In the genomic region with DNA sequence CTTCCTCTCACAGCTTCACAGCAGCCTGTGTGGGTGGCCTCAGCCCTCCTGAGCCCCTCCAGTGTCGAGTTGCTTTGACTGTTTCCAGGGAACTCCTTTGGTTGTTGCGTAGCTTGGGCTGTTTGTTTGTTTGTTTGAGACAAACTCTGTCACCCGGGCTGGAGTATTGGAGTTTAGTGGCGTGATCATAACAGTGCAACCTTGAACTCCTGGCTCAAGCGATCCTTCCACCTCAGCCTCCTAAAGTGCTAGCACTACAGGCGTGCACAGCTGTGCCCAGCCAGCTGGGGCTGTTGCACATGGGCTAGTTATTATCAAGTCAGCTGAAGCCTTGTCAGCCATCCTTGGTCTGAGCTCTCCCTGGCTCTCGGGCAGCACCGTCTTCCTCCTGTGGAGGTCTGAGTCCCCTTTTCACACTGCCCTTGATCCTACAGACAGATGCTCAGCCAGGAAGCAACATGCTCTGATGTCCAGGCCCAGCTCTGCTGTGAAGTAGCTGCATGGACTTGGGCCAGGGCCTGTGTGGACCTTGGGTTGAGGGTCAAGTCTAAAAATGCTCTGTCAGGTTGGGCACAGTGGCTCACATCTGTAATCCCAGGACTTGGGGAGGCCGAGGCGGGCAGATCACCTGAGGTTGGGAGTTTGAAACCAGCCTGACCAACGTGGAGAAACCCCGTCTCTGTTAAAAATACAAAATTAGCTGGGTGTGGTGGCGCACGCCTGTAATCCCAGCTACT, we compare ENCODE assay signal across 17 cellular contexts. TPM values are rescaled to one million over a fixed set of nuclear protein-coding genes. Genes with fewer than 3 reads are reported as not detected.
DNase-seq lines count a peak whose midpoint lies in the region; ATAC-seq, FAIRE-seq and TF ChIP-seq lines count a peak whose summit lies in the region.
"Had no signal": no experiment of that assay in that cellular context is flagged by ENCODE, and none has a peak within 500 bp of the region (broad histone marks: within the 10 kb centered on the region; RNA-seq: fewer than 3 reads in every experiment).

No MANE protein-coding gene starts in this region.

- peak overlapping the region; percentile 96 for H3K27ac Mint-ChIP-seq in nephron progenitor cell
- H3K27ac Mint-ChIP-seq: activated T-cell treated with anti-CD3 and anti-CD28 coated beads, Interleukin-2, amount 50 U/mL, for 72 hours had no signal

- no peak overlapping the region for H2AFZ ChIP-seq in H1 (ENCODE audit: low read length)

- peak overlapping the region; percentile 62; the same call in 1 of the 2 replicates for H4K8ac ChIP-seq in H1 (ENCODE audit: extremely low read depth, insufficient read depth, low read length)

- peak overlapping the region in 7 of 11 experiments; percentile 17 to 99 (median 96); a peak in 8 of 22 replicates for H3K9ac ChIP-seq in BLaER1 treated with 17β-estradiol and CSF1 and Interleukin-3, amounts not matched to agents 10 nM and 100 nM
- H3K9ac ChIP-seq in HUES64 (ENCODE audit: low read depth, low read length) (peak overlapping the region; percentile 22; the same call in 1 of the 2 replicates), H1 (replicated peaks in 1 of 4; ENCODE audit: extremely low read depth in 1 of 4, low read depth in 3 of 4, low read length in 3 of 4) (no peak overlapping the region)

- H3K27me3 ChIP-seq in BLaER1 treated with 17β-estradiol and CSF1 and Interleukin-3, amounts not matched to agents 10 nM and 100 nM = no peaks in the 10 kb centered on the region
- H3K27me3 ChIP-seq in HUES64 (ENCODE audit: insufficient read depth, low read length) = no peaks in the 10 kb centered on the region
- H3K27me3 ChIP-seq in H1 (replicated peaks in 1 of 4; ENCODE audit: control insufficient read depth in 3 of 4, extremely low read depth in 1 of 4, insufficient read depth in 3 of 4, low read length in 3 of 4) = no peaks in the 10 kb centered on the region
- H3K27me3 ChIP-seq: colonic mucosa had no signal

- no peak overlapping the region for H2AK5ac ChIP-seq in H1 (ENCODE audit: low read depth, low read length)

- no peak overlapping the region for H2BK20ac ChIP-seq in H1 (ENCODE audit: low read length)

- no peak for DNase-seq in H1 (ENCODE audit: low read depth in 1 of 2, low spot score in 2 of 2)
- no peak for DNase-seq in nephron progenitor cell
- DNase-seq in NCI-H526 (lab: John Stamatoyannopoulos, UW) = no peak
- no peak for DNase-seq in NCI-H1436 (lab: John Stamatoyannopoulos, UW)
- DNase-seq: activated T-cell treated with anti-CD3 and anti-CD28 coated beads, Interleukin-2, amount 50 U/mL, for 72 hours; AML-193; amygdala; colonic mucosa; erythroblast; mucosa of descending colon; NCI-H146; posterior cingulate gyrus had no signal

- H2BK120ac ChIP-seq in H1 (replicated peaks; ENCODE audit: low read depth, low read length) = no peak overlapping the region

- H3K23me2 ChIP-seq in H1 (ENCODE audit: low read depth, low read length) = no peaks in the 10 kb centered on the region

- TF ChIP-seq POLR2A in H1 (IDR thresholded peaks at IDR 0.05; ENCODE audit: control extremely low read depth in 1 of 2, low read depth in 2 of 2, low read length in 2 of 2) = no peak

- H2BK5ac ChIP-seq in H1 (ENCODE audit: low read depth, low read length) = no peak overlapping the region; the same call in 1 of the 2 replicates

- no peak overlapping the region for H4K5ac ChIP-seq in H1 (ENCODE audit: insufficient read length, low read depth, low read length)

- no peak overlapping the region for H3K23ac ChIP-seq in H1 (ENCODE audit: insufficient read length)

- peaks cover 68% of the 10 kb centered on the region for H3K4me1 Mint-ChIP-seq in nephron progenitor cell

- H2BK15ac ChIP-seq in H1 (ENCODE audit: low read length) = no peak overlapping the region

- no peaks in the 10 kb centered on the region for H3K9me3 ChIP-seq in BLaER1 treated with 17β-estradiol and CSF1 and Interleukin-3, amounts not matched to agents 10 nM and 100 nM (replicated peaks in 1 of 11)
- H3K9me3 ChIP-seq in HUES64 (ENCODE audit: insufficient read depth, low read depth, low read length) (no peaks in the 10 kb centered on the region), H1 (ENCODE audit: insufficient read depth in 2 of 2, low read depth in 1 of 2, low read length in 1 of 2) (no peaks in the 10 kb centered on the region)
- H3K9me3 ChIP-seq: colonic mucosa, mucosa of descending colon had no signal

- POLR2A ChIA-PET in H1 (lab: Charles Lee; ENCODE audit: partially characterized antibody) = interaction anchor here (0.6 to 1.1 kb wide), 2 partner anchors 93 to 102 kb away, joined by 3 read pairs; no protein-coding TSS in a partner anchor

- no peak overlapping the region for H3K4ac ChIP-seq in H1 (replicated peaks; ENCODE audit: insufficient read length, low read depth, low read length)

- ATAC-seq in GM21723 (IDR thresholded peaks at IDR 0.05; ENCODE audit: unreplicated experiment) = no peak
- ATAC-seq in GM19324 (IDR thresholded peaks at IDR 0.05; ENCODE audit: low FRiP score, unreplicated experiment) = no peak
- ATAC-seq: activated T-cell treated with anti-CD3 and anti-CD28 coated beads, Interleukin-2, amount 50 U/mL, for 72 hours; mucosa of descending colon had no signal

- H3K79me2 ChIP-seq in H1 (ENCODE audit: control insufficient read depth in 1 of 2, insufficient read depth in 2 of 2, low read length in 2 of 2) = peaks cover 22 to 91% of the 10 kb centered on the region in 2 experiments

- H3K9me3 Mint-ChIP-seq in nephron progenitor cell = no peaks in the 10 kb centered on the region
- H3K9me3 Mint-ChIP-seq: activated T-cell treated with anti-CD3 and anti-CD28 coated beads, Interleukin-2, amount 50 U/mL, for 72 hours had no signal

- TF ChIP-seq CTCF in H1 (IDR thresholded peaks at IDR 0.05; ENCODE audit: control extremely low read depth in 1 of 3, insufficient read depth in 1 of 3, low read depth in 1 of 3, low read length in 3 of 3) (no peak), nephron progenitor cell (IDR thresholded peaks at IDR 0.05) (no peak)

- CTCF ChIA-PET in H1 (lab: Charles Lee; ENCODE audit: partially characterized antibody) = interaction anchor here (0.6 to 1.9 kb wide), 9 partner anchors 11 to 348 kb away, joined by 3 to 11 read pairs (median 3); no protein-coding TSS in a partner anchor

- TF ChIP-seq RAD21 in H1 (IDR thresholded peaks at IDR 0.05 in 1 of 2, conservative IDR thresholded peaks at IDR 0.05 in 1 of 2; ENCODE audit: low read depth in 2 of 2, low read length in 2 of 2) = no peak

- peak overlapping the region in 8 of 11 experiments; percentile 12 to 93 (median 32); a peak in 9 of 22 replicates for H3K27ac ChIP-seq in BLaER1 treated with 17β-estradiol and CSF1 and Interleukin-3, amounts not matched to agents 10 nM and 100 nM
- H3K27ac ChIP-seq in HUES64 (ENCODE audit: low read depth, low read length) (no peak overlapping the region), H1 (ENCODE audit: low read depth, low read length) (no peak overlapping the region; the same call in 1 of the 2 replicates)
- H3K27ac ChIP-seq: colonic mucosa had no signal

- no peak overlapping the region for H2BK12ac ChIP-seq in H1 (ENCODE audit: low read depth, low read length)

- TF ChIP-seq EP300 in H1 (IDR thresholded peaks at IDR 0.05; ENCODE audit: borderline replicate concordance in 1 of 2, low read depth in 2 of 2, low read length in 2 of 2) = no peak

- peak overlapping the region in 10 of 11 experiments; percentile 90 to 99 (median 97); a peak in 19 of 22 replicates for H3K4me2 ChIP-seq in BLaER1 treated with 17β-estradiol and CSF1 and Interleukin-3, amounts not matched to agents 10 nM and 100 nM
- H3K4me2 ChIP-seq in H1 (ENCODE audit: insufficient read depth in 1 of 2, low read depth in 2 of 2, low read length in 2 of 2) = no peak overlapping the region

- peaks cover 21% of the 10 kb centered on the region for H3K79me1 ChIP-seq in H1 (ENCODE audit: low read depth, low read length)

- no peak for FAIRE-seq in H1 (lab: Jason Lieb, UNC)
- FAIRE-seq: islet of Langerhans had no signal

- no peak overlapping the region for H3K18ac ChIP-seq in H1 (ENCODE audit: extremely low read depth, low read length)

- no peak overlapping the region for H3K56ac ChIP-seq in H1 (replicated peaks; ENCODE audit: insufficient read length, low read depth, low read length)

- peaks cover 98 to 100% (median 100%) of the 10 kb centered on the region in 11 experiments for H4K20me1 ChIP-seq in BLaER1 treated with 17β-estradiol and CSF1 and Interleukin-3, amounts not matched to agents 10 nM and 100 nM
- peaks cover 20 to 30% of the 10 kb centered on the region in 2 experiments for H4K20me1 ChIP-seq in H1 (replicated peaks in 1 of 2; ENCODE audit: control insufficient read depth in 1 of 2, insufficient read depth in 2 of 2, low read length in 2 of 2)

- H3K14ac ChIP-seq in H1 (ENCODE audit: insufficient read length) = no peak overlapping the region

- no peak overlapping the region for H3K4me3 ChIP-seq in BLaER1 treated with 17β-estradiol and CSF1 and Interleukin-3, amounts not matched to agents 10 nM and 100 nM
- H3K4me3 ChIP-seq in HUES64 (ENCODE audit: low read length) (no peak overlapping the region), H1 (ENCODE audit: extremely low read depth in 1 of 4, insufficient read depth in 2 of 4, low read depth in 3 of 4, low read length in 4 of 4) (no peak overlapping the region)
- H3K4me3 ChIP-seq: colonic mucosa, mucosa of descending colon had no signal

- peak overlapping the region; percentile 52 for H3K4me3 Mint-ChIP-seq in nephron progenitor cell
- H3K4me3 Mint-ChIP-seq: activated T-cell treated with anti-CD3 and anti-CD28 coated beads, Interleukin-2, amount 50 U/mL, for 72 hours had no signal

- H3K36me3 Mint-ChIP-seq in nephron progenitor cell (ENCODE audit: low read depth) = peaks cover 17% of the 10 kb centered on the region

- H3K27me3 Mint-ChIP-seq in nephron progenitor cell (ENCODE audit: low read depth, poor library complexity) = peaks cover 3% of the 10 kb centered on the region

- no peak overlapping the region for H4K91ac ChIP-seq in H1 (replicated peaks; ENCODE audit: insufficient read length, low read length)

- WGBS in HUES64 = 93% methylated on average over 14 of the region's 14 CpGs
- 91% methylated on average over 14 of the region's 14 CpGs; no CpG with 5 or more reads in 1 of the 2 experiments for WGBS in H1 (ENCODE audit: extremely low coverage in 1 of 2, insufficient coverage in 1 of 2, insufficient read length in 1 of 2, insufficient replicate concordance in 2 of 2, low coverage in 1 of 2, low lambda C conversion rate in 2 of 2, missing lambda C conversion rate in 1 of 2), 2 experiments

- peaks cover 19 to 52% (median 45%) of the 10 kb centered on the region in 11 experiments for H3K36me3 ChIP-seq in BLaER1 treated with 17β-estradiol and CSF1 and Interleukin-3, amounts not matched to agents 10 nM and 100 nM
- H3K36me3 ChIP-seq in HUES64 (ENCODE audit: insufficient read depth, low read length) = no peaks in the 10 kb centered on the region
- H3K36me3 ChIP-seq in H1 (ENCODE audit: control insufficient read depth in 2 of 4, insufficient read depth in 4 of 4, low read length in 3 of 4) = no peaks in the 10 kb centered on the region
- H3K36me3 ChIP-seq: colonic mucosa had no signal

- peaks cover 51 to 95% (median 84%) of the 10 kb centered on the region in 10 experiments for H3K4me1 ChIP-seq in BLaER1 treated with 17β-estradiol and CSF1 and Interleukin-3, amounts not matched to agents 10 nM and 100 nM
- H3K4me1 ChIP-seq in HUES64 (ENCODE audit: insufficient read depth, low read length) = peaks cover 21% of the 10 kb centered on the region
- peaks cover 3 to 19% (median 9%) of the 10 kb centered on the region in 4 experiments for H3K4me1 ChIP-seq in H1 (replicated peaks in 1 of 4; ENCODE audit: control insufficient read depth in 3 of 4, insufficient read depth in 4 of 4, low read length in 3 of 4)

RNA-seq across cellular contexts. Expression of a gene that starts 10.3 kb away (rescaled TPM):
- 26.7 TPM for polyA plus RNA-seq in HUES64 (2013, experiment 1 of 2)
- 30.1 TPM for polyA plus RNA-seq in HUES64 (2013, experiment 2 of 2)
- total RNA-seq in H1 (2021; fragmentation: NEBNext Ultra II Directional; extraction: Animal tissue kit (Norgen Biotek cat#: 25700)) = 74.8 and 76.3 TPM in 2 replicates
- 17.5 and 39.8 TPM in 2 replicates for polyA plus RNA-seq in H1 (2011; rRNA removed)
- polyA plus RNA-seq in H1 (2011; cell fraction: cytosol; rRNA removed) = 28.6 TPM
- polyA plus RNA-seq in H1 (2011; cell fraction: nucleus; rRNA removed) = 232 TPM
- polyA plus RNA-seq in H1 (2012, experiment 1 of 2) = 37.0 to 51.6 TPM (median 48.5 TPM) in 4 replicates
- 26.6 TPM for polyA plus RNA-seq in H1 (2012, experiment 2 of 2)
- polyA plus RNA-seq in H1 (2013, experiment 1 of 2) = 36.4 TPM
- polyA plus RNA-seq in H1 (2013, experiment 2 of 2) = 32.3 TPM
- polyA minus RNA-seq in H1 (2011; rRNA and poly(A)+ RNA removed) = 16.0 and 21.9 TPM in 2 replicates
- 24.8 TPM for polyA minus RNA-seq in H1 (2011; cell fraction: cytosol; rRNA and poly(A)+ RNA removed)
- 49.1 TPM for polyA minus RNA-seq in H1 (2011; cell fraction: nucleus; rRNA and poly(A)+ RNA removed)

RNA-seq across cellular contexts. Expression of a gene that starts 22.6 kb away (rescaled TPM):
- 105 TPM for polyA plus RNA-seq in HUES64 (2013, experiment 1 of 2)
- polyA plus RNA-seq in HUES64 (2013, experiment 2 of 2) = 103 TPM
- 174 and 184 TPM in 2 replicates for total RNA-seq in H1 (2021; fragmentation: NEBNext Ultra II Directional; extraction: Animal tissue kit (Norgen Biotek cat#: 25700))
- 161 and 227 TPM in 2 replicates for polyA plus RNA-seq in H1 (2011; rRNA removed)
- 140 TPM for polyA plus RNA-seq in H1 (2011; cell fraction: cytosol; rRNA removed)
- 430 TPM for polyA plus RNA-seq in H1 (2011; cell fraction: nucleus; rRNA removed)
- polyA plus RNA-seq in H1 (2012, experiment 1 of 2) = 183 to 246 TPM (median 225 TPM) in 4 replicates
- polyA plus RNA-seq in H1 (2012, experiment 2 of 2) = 177 TPM
- 94.5 TPM for polyA plus RNA-seq in H1 (2013, experiment 1 of 2)
- 89.2 TPM for polyA plus RNA-seq in H1 (2013, experiment 2 of 2)
- polyA minus RNA-seq in H1 (2011; rRNA and poly(A)+ RNA removed) = 225 and 237 TPM in 2 replicates
- 139 TPM for polyA minus RNA-seq in H1 (2011; cell fraction: cytosol; rRNA and poly(A)+ RNA removed)
- polyA minus RNA-seq in H1 (2011; cell fraction: nucleus; rRNA and poly(A)+ RNA removed) = 125 TPM

Comparison
In these comparisons a context has a peak if more than half of its experiments do, and no peak if none do; other contexts are left out.
1. H3K27ac ChIP-seq: peak in BLaER1 treated with 17β-estradiol and CSF1 and Interleukin-3, amounts not matched to agents 10 nM and 100 nM (8 of 11); none in HUES64 (single experiment) and H1 (single experiment).
2. H3K4me2 ChIP-seq: peak in BLaER1 treated with 17β-estradiol and CSF1 and Interleukin-3, amounts not matched to agents 10 nM and 100 nM (10 of 11); none in H1 (0 of 2).
3. H3K9ac ChIP-seq: peak in BLaER1 treated with 17β-estradiol and CSF1 and Interleukin-3, amounts not matched to agents 10 nM and 100 nM (7 of 11) and HUES64 (single experiment); none in H1 (0 of 4).